ENCODE assay signal across 14 cellular contexts in genomic region chr3:195532858-195533257, GRCh38.
"Had no signal": no experiment of that assay in that cellular context is flagged by ENCODE, and none has a peak within 500 bp of the region (broad histone marks: within the 10 kb centered on the region; RNA-seq: fewer than 3 reads in every experiment).

No MANE protein-coding gene starts in this region.

- H3K4me1 ChIP-seq: uterus had no signal

- ATAC-seq: activated T-cell treated with anti-CD3 and anti-CD28 coated beads, Interleukin-2, amount 50 U/mL, for 4 hours; body of pancreas; sciatic nerve had no signal

- H3K36me3 ChIP-seq: thoracic aorta, uterus had no signal

- H3K9me3 Mint-ChIP-seq: activated T-cell treated with anti-CD3 and anti-CD28 coated beads, Interleukin-2, amount 50 U/mL, for 4 hours had no signal

- DNase-seq: activated CD4-positive, alpha-beta T cell treated with anti-CD3 and anti-CD28 coated beads for 1 hour; activated T-cell treated with anti-CD3 and anti-CD28 coated beads, Interleukin-2, amount 50 U/mL, for 4 hours; amniotic stem cell; body of pancreas; effector memory CD4-positive, alpha-beta T cell; kidney; mesendoderm; stimulated activated CD4-positive, alpha-beta T cell treated with anti-CD3 and anti-CD28 coated beads, Interleukin-2, amount 100 ng/mL, for 24 hours; stomach; uterus had no signal

- H3K4me3 ChIP-seq: body of pancreas, hepatocyte, stomach, thoracic aorta, uterus had no signal

- H2AFZ ChIP-seq: hepatocyte had no signal

- H3K4me2 ChIP-seq: hepatocyte had no signal

- H3K27me3 ChIP-seq: body of pancreas, hepatocyte, stomach, uterus had no signal

- H3K27ac ChIP-seq: body of pancreas, epithelial cell of prostate, hepatocyte, stomach, thoracic aorta, uterus had no signal
